In genomic region chr1:89659322-89660061, GRCh38 we compare ENCODE assay signal across 13 cellular contexts. TPM values are rescaled to one million over a fixed set of nuclear protein-coding genes. Genes with fewer than 3 reads are reported as not detected.
DNase-seq lines count a peak whose midpoint lies in the region; ATAC-seq, FAIRE-seq and TF ChIP-seq lines count a peak whose summit lies in the region.
"Had no signal": no experiment of that assay in that cellular context is flagged by ENCODE, and none has a peak within 500 bp of the region (broad histone marks: within the 10 kb centered on the region; RNA-seq: fewer than 3 reads in every experiment).

No MANE protein-coding gene starts in this region.

- ATAC-seq in stimulated activated effector memory CD8-positive, alpha-beta T cell treated with anti-CD3 and anti-CD28 coated beads, Interleukin-12 subunit alpha, Interleukin-12 subunit beta, amount 100 ng/mL, for 72 hours, result peak; percentile 82

- H3K27me3 ChIP-seq in endothelial cell of umbilical vein (ENCODE audit: control insufficient read depth in 2 of 2, insufficient read depth in 2 of 2, low read length in 2 of 2), result no peaks in the 10 kb centered on the region
- H3K27me3 ChIP-seq in mesenchymal stem cell (ENCODE audit: control insufficient read depth in 1 of 2, insufficient read depth in 1 of 2, low read length in 2 of 2), result no peaks in the 10 kb centered on the region
- no peaks in the 10 kb centered on the region for H3K27me3 ChIP-seq in SJCRH30

- no peak for FAIRE-seq in endothelial cell of umbilical vein (lab: Jason Lieb, UNC)
- no peak for FAIRE-seq in GM12892 (lab: Jason Lieb, UNC)
- FAIRE-seq: bronchial epithelial cell had no signal

- H3K4me1 ChIP-seq in endothelial cell of umbilical vein (ENCODE audit: control insufficient read depth, extremely low read depth, insufficient read depth, low read length), result peaks cover 14% of the 10 kb centered on the region
- H3K4me1 ChIP-seq in mesenchymal stem cell (ENCODE audit: control insufficient read depth, insufficient read depth, low read depth, low read length), result no peaks in the 10 kb centered on the region
- H3K4me1 ChIP-seq in SJCRH30, result no peaks in the 10 kb centered on the region

- peaks cover 98% of the 10 kb centered on the region for H3K79me2 ChIP-seq in endothelial cell of umbilical vein (ENCODE audit: control insufficient read depth, insufficient read depth, low read length)

- intact Hi-C loops in endothelial cell of umbilical vein (cut with micrococcal nuclease), result no loop called here

- no peak overlapping the region for H3K27ac ChIP-seq in endothelial cell of umbilical vein (ENCODE audit: insufficient read depth, low read depth, low read length)
- H3K27ac ChIP-seq in mesenchymal stem cell (ENCODE audit: low read length, poor library complexity, severe bottlenecking), result no peak overlapping the region
- H3K27ac ChIP-seq in SJCRH30, result no peak overlapping the region

- no peak overlapping the region for H2BK5ac ChIP-seq in mesenchymal stem cell (ENCODE audit: low read depth, low read length, poor library complexity, severe bottlenecking)

- H3K9me3 ChIP-seq in endothelial cell of umbilical vein (replicated peaks; ENCODE audit: control insufficient read depth, insufficient read depth, low read length), result no peaks in the 10 kb centered on the region
- no peaks in the 10 kb centered on the region for H3K9me3 ChIP-seq in mesenchymal stem cell (ENCODE audit: control insufficient read depth, low read length)
- no peaks in the 10 kb centered on the region for H3K9me3 ChIP-seq in SJCRH30 (replicated peaks)

- H2AK5ac ChIP-seq in mesenchymal stem cell (ENCODE audit: low read length, severe bottlenecking), result no peak overlapping the region

- H2BK120ac ChIP-seq in mesenchymal stem cell (ENCODE audit: low read depth, low read length), result no peak overlapping the region

- peak overlapping the region; percentile 81 for H3K27ac Mint-ChIP-seq in activated CD4-positive, alpha-beta memory T cell treated with anti-CD3 and anti-CD28 coated beads, Interleukin-2, amount 10 ng/mL, durations not matched to agents 7 days and 5 days
- H3K27ac Mint-ChIP-seq in stimulated activated effector memory CD8-positive, alpha-beta T cell treated with anti-CD3 and anti-CD28 coated beads, Interleukin-12 subunit alpha, Interleukin-12 subunit beta, amount 100 ng/mL, for 72 hours, result peak overlapping the region; percentile 80

- no peak overlapping the region for H2AFZ ChIP-seq in endothelial cell of umbilical vein (ENCODE audit: low read depth, low read length)
- no peak overlapping the region for H2AFZ ChIP-seq in mesenchymal stem cell (ENCODE audit: low read depth, low read length)

- no peaks in the 10 kb centered on the region for H3K36me3 ChIP-seq in endothelial cell of umbilical vein (ENCODE audit: control insufficient read depth in 2 of 2, extremely low read depth in 1 of 2, insufficient read depth in 2 of 2, low read length in 2 of 2)
- no peaks in the 10 kb centered on the region for H3K36me3 ChIP-seq in mesenchymal stem cell (ENCODE audit: control insufficient read depth in 1 of 2, insufficient read depth in 2 of 2, low read depth in 1 of 2, low read length in 2 of 2)
- H3K36me3 ChIP-seq in SJCRH30, result no peaks in the 10 kb centered on the region

- H2BK12ac ChIP-seq in mesenchymal stem cell (ENCODE audit: low read length in 2 of 2), result no peak overlapping the region

- TF ChIP-seq POLR2A in endothelial cell of umbilical vein (IDR thresholded peaks at IDR 0.05; ENCODE audit: low read depth, low read length) (no peak), GM12892 (IDR thresholded peaks at IDR 0.05; ENCODE audit: low read depth, low read length) (no peak)

- no peak overlapping the region for H3K4ac ChIP-seq in mesenchymal stem cell (ENCODE audit: low read depth in 1 of 2, low read length in 2 of 2)

- POLR2A ChIA-PET in activated CD4-positive, alpha-beta memory T cell treated with anti-CD3 and anti-CD28 coated beads, Interleukin-2, amount 10 ng/mL, durations not matched to agents 7 days and 5 days (lab: Charles Lee), result interaction anchor here (1.0 to 12.8 kb wide), 12 partner anchors 10 to 104 kb away, joined by 3 to 139 read pairs (median 10); partner anchors contain the start of gene LRRC8C
- POLR2A ChIA-PET in endothelial cell of umbilical vein (lab: Charles Lee), result no interaction called here

- H3K23ac ChIP-seq in mesenchymal stem cell (ENCODE audit: low read length in 2 of 2), result no peak overlapping the region

- dilution Hi-C loops in endothelial cell of umbilical vein (cut with MboI; ENCODE audit: extremely low pct_ligation_motif_present, low sequenced_read_pairs), result no loop called here

- no peak overlapping the region for H3K9ac ChIP-seq in endothelial cell of umbilical vein (replicated peaks; ENCODE audit: extremely low read depth, insufficient read depth, low read length)
- H3K9ac ChIP-seq in mesenchymal stem cell (ENCODE audit: low read length), result no peak overlapping the region

- TF ChIP-seq CTCF in endothelial cell of umbilical vein (IDR thresholded peaks at IDR 0.05; ENCODE audit: extremely low read depth in 1 of 2, insufficient read depth in 1 of 2, low read depth in 1 of 2, low read length in 2 of 2), result no peak

- H3K4me2 ChIP-seq in endothelial cell of umbilical vein (ENCODE audit: insufficient read depth, low read length) (no peak overlapping the region), mesenchymal stem cell (ENCODE audit: low read length, poor library complexity, severe bottlenecking) (no peak overlapping the region)

- peaks cover 89% of the 10 kb centered on the region for H3K4me1 Mint-ChIP-seq in activated CD4-positive, alpha-beta memory T cell treated with anti-CD3 and anti-CD28 coated beads, Interleukin-2, amount 10 ng/mL, durations not matched to agents 7 days and 5 days
- peaks cover 78% of the 10 kb centered on the region for H3K4me1 Mint-ChIP-seq in stimulated activated effector memory CD8-positive, alpha-beta T cell treated with anti-CD3 and anti-CD28 coated beads, Interleukin-12 subunit alpha, Interleukin-12 subunit beta, amount 100 ng/mL, for 72 hours

- H3K79me1 ChIP-seq in mesenchymal stem cell (replicated peaks; ENCODE audit: low read length, poor library complexity, severe bottlenecking), result peaks cover 3% of the 10 kb centered on the region

- BruUV-seq in endothelial cell of umbilical vein (replicated peaks; lab: Mats Ljungman, UMichigan), result no TSS peak

- H4K20me1 ChIP-seq in endothelial cell of umbilical vein (replicated peaks; ENCODE audit: control insufficient read depth, extremely low read depth, insufficient read depth, low read length), result peaks cover 11% of the 10 kb centered on the region

- H2BK15ac ChIP-seq in mesenchymal stem cell (ENCODE audit: low read depth, poor library complexity, severe bottlenecking), result no peak overlapping the region

- WGBS in mesenchymal stem cell, result 98% methylated on average over 2 of the region's 4 CpGs

- H3K36me3 Mint-ChIP-seq in activated CD4-positive, alpha-beta memory T cell treated with anti-CD3 and anti-CD28 coated beads, Interleukin-2, amount 10 ng/mL, durations not matched to agents 7 days and 5 days (ENCODE audit: low read depth), result peaks cover 60% of the 10 kb centered on the region
- peaks cover 65% of the 10 kb centered on the region for H3K36me3 Mint-ChIP-seq in stimulated activated effector memory CD8-positive, alpha-beta T cell treated with anti-CD3 and anti-CD28 coated beads, Interleukin-12 subunit alpha, Interleukin-12 subunit beta, amount 100 ng/mL, for 72 hours

- DNase-seq in activated CD4-positive, alpha-beta T cell treated with anti-CD3 and anti-CD28 coated beads, Interleukin-2, amount 50 U/mL, for 4 hours, result peak; percentile 16 to 17
- no peak for DNase-seq in activated CD4-positive, alpha-beta T cell treated with anti-CD3 and anti-CD28 coated beads, Interleukin-2, amount 50 U/mL, for 48 hours
- DNase-seq in activated CD4-positive, alpha-beta memory T cell treated with anti-CD3 and anti-CD28 coated beads, Interleukin-2, amount 10 ng/mL, durations not matched to agents 7 days and 5 days, result no peak
- peak; percentile 73 for DNase-seq in endothelial cell of umbilical vein (ENCODE audit: low read depth, low spot score)
- no peak for DNase-seq in stimulated activated effector memory CD8-positive, alpha-beta T cell treated with anti-CD3 and anti-CD28 coated beads, Interleukin-12 subunit alpha, Interleukin-12 subunit beta, amount 100 ng/mL, for 72 hours (ENCODE audit: low spot score in 2 of 2)
- no peak for DNase-seq in GM12892 (ENCODE audit: insufficient read length)
- no peak for DNase-seq in mesenchymal stem cell
- no peak for DNase-seq in SJCRH30
- DNase-seq: DMS153, erythroblast, hypothalamus, NCI-H2171 had no signal

- H4K8ac ChIP-seq in mesenchymal stem cell (ENCODE audit: low read length), result no peak overlapping the region

- no peak overlapping the region for H3K14ac ChIP-seq in mesenchymal stem cell (ENCODE audit: low read length in 2 of 2)

- no peak overlapping the region for H3K18ac ChIP-seq in mesenchymal stem cell (ENCODE audit: low read depth in 1 of 2, low read length in 2 of 2)

- H3K4me3 ChIP-seq in endothelial cell of umbilical vein (replicated peaks in 1 of 3; ENCODE audit: insufficient read depth in 1 of 3, low read depth in 1 of 3, low read length in 3 of 3) (no peak overlapping the region), mesenchymal stem cell (ENCODE audit: insufficient read depth in 1 of 2, low read depth in 1 of 2, low read length in 2 of 2) (no peak overlapping the region), SJCRH30 (no peak overlapping the region)

- CTCF ChIA-PET in activated CD4-positive, alpha-beta memory T cell treated with anti-CD3 and anti-CD28 coated beads, Interleukin-2, amount 10 ng/mL, durations not matched to agents 7 days and 5 days (lab: Charles Lee), result interaction anchor here (0.8 to 2.8 kb wide), 9 partner anchors 8 to 103 kb away, joined by 3 to 15 read pairs (median 4); no protein-coding TSS in a partner anchor
- CTCF ChIA-PET in endothelial cell of umbilical vein (lab: Charles Lee), result interaction anchor here (1.6 to 5.5 kb wide), 3 partner anchors 10 to 103 kb away, joined by 3 to 21 read pairs (median 6); no protein-coding TSS in a partner anchor

- H3K9me3 Mint-ChIP-seq in activated CD4-positive, alpha-beta memory T cell treated with anti-CD3 and anti-CD28 coated beads, Interleukin-2, amount 10 ng/mL, durations not matched to agents 7 days and 5 days, result peaks cover 8% of the 10 kb centered on the region
- no peaks in the 10 kb centered on the region for H3K9me3 Mint-ChIP-seq in stimulated activated effector memory CD8-positive, alpha-beta T cell treated with anti-CD3 and anti-CD28 coated beads, Interleukin-12 subunit alpha, Interleukin-12 subunit beta, amount 100 ng/mL, for 72 hours

- H3K27me3 Mint-ChIP-seq in activated CD4-positive, alpha-beta memory T cell treated with anti-CD3 and anti-CD28 coated beads, Interleukin-2, amount 10 ng/mL, durations not matched to agents 7 days and 5 days, result no peaks in the 10 kb centered on the region

- no peak overlapping the region for H3K4me3 Mint-ChIP-seq in activated CD4-positive, alpha-beta memory T cell treated with anti-CD3 and anti-CD28 coated beads, Interleukin-2, amount 10 ng/mL, durations not matched to agents 7 days and 5 days
- peak overlapping the region; percentile 56 for H3K4me3 Mint-ChIP-seq in stimulated activated effector memory CD8-positive, alpha-beta T cell treated with anti-CD3 and anti-CD28 coated beads, Interleukin-12 subunit alpha, Interleukin-12 subunit beta, amount 100 ng/mL, for 72 hours

- H4K91ac ChIP-seq in mesenchymal stem cell (ENCODE audit: low read length), result no peak overlapping the region

- H3K9me1 ChIP-seq in endothelial cell of umbilical vein (replicated peaks; ENCODE audit: control insufficient read depth, extremely low read depth, insufficient read depth, low read length), result no peaks in the 10 kb centered on the region

RNA-seq across cellular contexts. Expression of gene LRRC8C, which starts 26.6 kb away (rescaled TPM):
- total RNA-seq in activated CD4-positive, alpha-beta memory T cell treated with anti-CD3 and anti-CD28 coated beads, Interleukin-2, amount 10 ng/mL, durations not matched to agents 7 days and 5 days, result 10 to 100 TPM; 52.5 to 55.6 TPM
- total RNA-seq in endothelial cell of umbilical vein, result 40.6 and 51.5 TPM in 2 replicates
- 30.7 and 33.6 TPM in 2 replicates for polyA plus RNA-seq in endothelial cell of umbilical vein
- polyA plus RNA-seq in endothelial cell of umbilical vein (2011; cell fraction: cytosol; rRNA removed), result 32.7 and 35.8 TPM in 2 replicates
- polyA plus RNA-seq in endothelial cell of umbilical vein (2011; cell fraction: nucleus; rRNA removed), result 35.7 and 39.2 TPM in 2 replicates
- polyA plus RNA-seq in endothelial cell of umbilical vein (2012), result 23.4 and 35.1 TPM in 2 replicates
- polyA minus RNA-seq in endothelial cell of umbilical vein, result 68.3 and 69.0 TPM in 2 replicates
- polyA minus RNA-seq in endothelial cell of umbilical vein (2011; cell fraction: cytosol; rRNA and poly(A)+ RNA removed), result 2.2 TPM
- 52.4 and 74.1 TPM in 2 replicates for polyA minus RNA-seq in endothelial cell of umbilical vein (2011; cell fraction: nucleus; rRNA and poly(A)+ RNA removed)
- 1.3 TPM for polyA plus RNA-seq in GM12892 (2012; ENCODE audit: missing spikeins)
- 11.7 TPM for polyA plus RNA-seq in mesenchymal stem cell (2013, experiment 1 of 2)
- 12.3 TPM for polyA plus RNA-seq in mesenchymal stem cell (2013, experiment 2 of 2)
- total RNA-seq in SJCRH30 (2014; rRNA removed; shearing (Covaris generic)), result 3.4 and 3.6 TPM in 2 replicates

Comparison
In these comparisons a context has a peak if more than half of its experiments do, and no peak if none do; other contexts are left out.
1. DNase-seq: peak in activated CD4-positive, alpha-beta T cell treated with anti-CD3 and anti-CD28 coated beads, Interleukin-2, amount 50 U/mL, for 4 hours (2 of 2) and endothelial cell of umbilical vein (single experiment); none in activated CD4-positive, alpha-beta T cell treated with anti-CD3 and anti-CD28 coated beads, Interleukin-2, amount 50 U/mL, for 48 hours (0 of 2), activated CD4-positive, alpha-beta memory T cell treated with anti-CD3 and anti-CD28 coated beads, Interleukin-2, amount 10 ng/mL, durations not matched to agents 7 days and 5 days (single experiment), stimulated activated effector memory CD8-positive, alpha-beta T cell treated with anti-CD3 and anti-CD28 coated beads, Interleukin-12 subunit alpha, Interleukin-12 subunit beta, amount 100 ng/mL, for 72 hours (0 of 2), GM12892 (single experiment), mesenchymal stem cell (single experiment) and SJCRH30 (0 of 2).